In the genomic region with DNA sequence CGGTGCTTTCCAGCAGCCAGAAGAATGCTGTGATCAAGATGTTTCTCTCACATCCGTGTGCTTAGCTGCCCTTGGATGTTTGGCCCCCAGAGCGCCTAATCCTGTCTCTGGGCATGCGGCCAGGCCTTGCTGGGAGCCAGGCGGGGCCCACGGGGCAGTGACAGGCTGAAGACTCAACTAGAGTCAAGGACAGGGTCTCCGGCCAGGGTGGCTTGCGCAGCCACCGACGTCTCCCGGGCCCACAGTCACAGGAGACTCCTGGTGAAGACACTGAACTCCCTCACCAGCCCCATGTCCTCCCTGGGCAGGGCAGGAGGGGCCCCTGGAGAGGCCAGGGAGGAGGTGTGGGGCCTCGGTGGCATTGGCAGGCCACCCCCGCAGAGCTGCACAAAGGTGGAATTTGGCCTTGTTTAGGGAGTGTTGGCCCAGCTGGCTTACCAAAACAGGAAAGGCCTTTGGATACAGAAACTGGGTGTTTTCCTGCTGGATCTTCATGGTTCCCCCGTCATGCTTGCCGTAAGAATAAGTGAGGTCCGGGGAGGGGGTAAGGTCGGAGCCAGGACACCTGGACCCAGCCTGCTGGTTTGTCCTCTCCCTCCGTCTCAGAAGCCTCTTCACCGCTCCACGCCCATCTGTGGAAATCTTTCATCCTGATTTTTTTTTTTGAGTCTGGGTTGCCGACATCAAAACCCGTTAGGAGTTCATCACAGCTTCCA, we compare ENCODE assay signal across 17 cellular contexts. TPM values are rescaled to one million over a fixed set of nuclear protein-coding genes. Genes with fewer than 3 reads are reported as not detected.
DNase-seq lines count a peak whose midpoint lies in the region; ATAC-seq and TF ChIP-seq lines count a peak whose summit lies in the region.
"Had no signal": no experiment of that assay in that cellular context is flagged by ENCODE, and none has a peak within 500 bp of the region (broad histone marks: within the 10 kb centered on the region; RNA-seq: fewer than 3 reads in every experiment).

No MANE protein-coding gene starts in this region.

- no peaks in the 10 kb centered on the region for H3K27me3 ChIP-seq in neural progenitor cell
- H3K27me3 ChIP-seq: colonic mucosa had no signal

- no peak for TF ChIP-seq CTCF in neural progenitor cell (IDR thresholded peaks at IDR 0.05)

- H3K4me2 ChIP-seq in neural progenitor cell: no peak overlapping the region
- H3K4me2 ChIP-seq: smooth muscle cell had no signal

- peaks cover 4% of the 10 kb centered on the region for H3K36me3 ChIP-seq in neural progenitor cell
- H3K36me3 ChIP-seq: colonic mucosa had no signal

- H3K4me1 Mint-ChIP-seq in neural progenitor cell: peaks cover 3% of the 10 kb centered on the region
- H3K4me1 Mint-ChIP-seq: activated T-helper 17 cell treated with anti-CD3 and anti-CD28 coated beads, Interleukin-2, amount 50 U/mL, for 72 hours had no signal

- peak overlapping the region; percentile 43 for H3K4me3 Mint-ChIP-seq in neural progenitor cell
- H3K4me3 Mint-ChIP-seq: activated T-helper 17 cell treated with anti-CD3 and anti-CD28 coated beads, Interleukin-2, amount 50 U/mL, for 72 hours had no signal

- H3K27ac ChIP-seq in neural progenitor cell: no peak overlapping the region
- H3K27ac ChIP-seq: 22Rv1, colonic mucosa, SK-N-MC had no signal

- H3K9me3 Mint-ChIP-seq in neural progenitor cell: no peaks in the 10 kb centered on the region
- H3K9me3 Mint-ChIP-seq: activated T-helper 17 cell treated with anti-CD3 and anti-CD28 coated beads, Interleukin-2, amount 50 U/mL, for 72 hours had no signal

- H3K9me3 ChIP-seq in neural progenitor cell (ENCODE audit: low read depth): no peaks in the 10 kb centered on the region
- H3K9me3 ChIP-seq: colonic mucosa had no signal

- peaks cover 23% of the 10 kb centered on the region for H3K36me3 Mint-ChIP-seq in neural progenitor cell

- H3K4me3 ChIP-seq in neural progenitor cell: no peak overlapping the region
- H3K4me3 ChIP-seq: colonic mucosa, SK-N-MC, smooth muscle cell had no signal

- no peaks in the 10 kb centered on the region for H3K4me1 ChIP-seq in neural progenitor cell
- H3K4me1 ChIP-seq: colonic mucosa had no signal

- peaks cover 4% of the 10 kb centered on the region for H4K20me1 ChIP-seq in neural progenitor cell (ENCODE audit: low read depth)

- intact Hi-C loops in Right ventricle myocardium superior (cut with DNase I): no loop called here

- peaks cover 26% of the 10 kb centered on the region for H3F3A ChIP-seq in neural progenitor cell (ENCODE audit: low read depth)

- H3K27ac Mint-ChIP-seq in neural progenitor cell: no peak overlapping the region

- no peak overlapping the region for H3K9ac ChIP-seq in neural progenitor cell

- H2AFZ ChIP-seq in neural progenitor cell (replicated peaks): no peak overlapping the region

- peak; percentile 90 for ATAC-seq in Right ventricle myocardium superior (ENCODE audit: poor library complexity)
- ATAC-seq: activated T-helper 17 cell treated with anti-CD3 and anti-CD28 coated beads, Interleukin-2, amount 50 U/mL, for 72 hours had no signal

- DNase-seq in DMS 273 (lab: John Stamatoyannopoulos, UW; ENCODE audit: unreplicated experiment) (peak; percentile 64), DMS 273 treated with DMSO at 0.1 percent for 48 hours (lab: John Stamatoyannopoulos, UW) (no peak), Right ventricle myocardium superior (peak; percentile 90), neural progenitor cell (ENCODE audit: low spot score) (no peak), NCI-H748 treated with DMSO at 0.1 percent for 48 hours (lab: John Stamatoyannopoulos, UW) (no peak), DMS153 (lab: John Stamatoyannopoulos, UW) (no peak)
- no peak for DNase-seq in activated effector memory CD4-positive, alpha-beta T cell treated with anti-CD3 and anti-CD28 coated beads, Interleukin-2, amount 50 U/mL, for 16 hours
- DNase-seq in stimulated activated CD4-positive, alpha-beta T cell treated with anti-CD3 and anti-CD28 coated beads, Interleukin-2, amount 100 ng/mL, for 24 hours: no peak
- DNase-seq: colonic mucosa, DMS79 treated with DMSO at 0.1 percent for 48 hours, mesendoderm, NCI-H1048, NCI-H774 had no signal

- no peaks in the 10 kb centered on the region for H3K79me2 ChIP-seq in neural progenitor cell (ENCODE audit: low read depth)

- H3K27me3 Mint-ChIP-seq in neural progenitor cell (ENCODE audit: insufficient read depth, low read depth): peaks cover 4% of the 10 kb centered on the region
- H3K27me3 Mint-ChIP-seq: activated T-helper 17 cell treated with anti-CD3 and anti-CD28 coated beads, Interleukin-2, amount 50 U/mL, for 72 hours had no signal

RNA-seq across cellular contexts. Expression of a gene that starts 10.0 kb away (rescaled TPM):
- total RNA-seq in Right ventricle myocardium superior (461 TPM), neural progenitor cell (ENCODE audit: low replicate concordance) (15.4 and 69.3 TPM in 2 replicates)

RNA-seq across cellular contexts. Expression of a gene that starts 27.6 kb away (rescaled TPM):
- total RNA-seq in Right ventricle myocardium superior: 93.5 TPM
- 13.8 and 53.7 TPM in 2 replicates for total RNA-seq in neural progenitor cell (ENCODE audit: low replicate concordance)

RNA-seq across cellular contexts. Expression of a gene that starts 33.7 kb away (rescaled TPM):
- total RNA-seq in Right ventricle myocardium superior (82.9 TPM), neural progenitor cell (ENCODE audit: low replicate concordance) (107 and 121 TPM in 2 replicates)

Comparison
In these comparisons a context has a peak if more than half of its experiments do, and no peak if none do; other contexts are left out.
1. DNase-seq: peak in DMS 273 (single experiment) and Right ventricle myocardium superior (single experiment); none in DMS 273 treated with DMSO at 0.1 percent for 48 hours (single experiment), neural progenitor cell (single experiment), activated effector memory CD4-positive, alpha-beta T cell treated with anti-CD3 and anti-CD28 coated beads, Interleukin-2, amount 50 U/mL, for 16 hours (single experiment), NCI-H748 treated with DMSO at 0.1 percent for 48 hours (single experiment), DMS153 (single experiment) and stimulated activated CD4-positive, alpha-beta T cell treated with anti-CD3 and anti-CD28 coated beads, Interleukin-2, amount 100 ng/mL, for 24 hours (0 of 2).